ENCODE assay signal across 12 cellular contexts in genomic region chr11:21625982-21626381, GRCh38.
DNase-seq lines count a peak whose midpoint lies in the region; ATAC-seq, FAIRE-seq and TF ChIP-seq lines count a peak whose summit lies in the region.
"Had no signal": no experiment of that assay in that cellular context is flagged by ENCODE, and none has a peak within 500 bp of the region (broad histone marks: within the 10 kb centered on the region; RNA-seq: fewer than 3 reads in every experiment).

No MANE protein-coding gene starts in this region.

- no peaks in the 10 kb centered on the region for H3K9me3 ChIP-seq in SK-N-MC (ENCODE audit: low read depth, low read length)
- no peaks in the 10 kb centered on the region for H3K9me3 ChIP-seq in small intestine (ENCODE audit: control insufficient read depth, low read depth)

- no peak for TF ChIP-seq CTCF in HL-60 (IDR thresholded peaks at IDR 0.05; ENCODE audit: insufficient read depth, low read length)

- H3K4me1 ChIP-seq in small intestine (ENCODE audit: control insufficient read depth in 2 of 2, insufficient read depth in 1 of 2, low read depth in 1 of 2, low read length in 1 of 2) = no peaks in the 10 kb centered on the region

- H3K36me3 ChIP-seq in SK-N-MC (ENCODE audit: insufficient read depth, low read length) (no peaks in the 10 kb centered on the region), small intestine (ENCODE audit: control insufficient read depth in 2 of 2, insufficient read depth in 2 of 2, low read length in 2 of 2) (no peaks in the 10 kb centered on the region)
- H3K36me3 ChIP-seq: WERI-Rb-1 had no signal

- no peak for FAIRE-seq in small intestine (lab: Jason Lieb, UNC)
- FAIRE-seq: endothelial cell of umbilical vein had no signal

- no peak overlapping the region for H3K9ac ChIP-seq in SK-N-MC (ENCODE audit: insufficient read length)

- ATAC-seq in GM18868 (IDR thresholded peaks at IDR 0.05; ENCODE audit: unreplicated experiment) = peak; percentile 51

- no peaks in the 10 kb centered on the region for H3K27me3 ChIP-seq in HL-60 (ENCODE audit: insufficient read depth, poor library complexity, severe bottlenecking)
- no peaks in the 10 kb centered on the region for H3K27me3 ChIP-seq in small intestine (ENCODE audit: control insufficient read depth in 2 of 2, insufficient read depth in 2 of 2, low read length in 2 of 2)

- 67 to 78% (median 72%) methylated on average over 5 of the region's 5 CpGs for WGBS in small intestine, 3 donors

- DNase-seq in HL-60 (ENCODE audit: low read depth in 1 of 2, low spot score in 1 of 2) (peak; percentile 64 to 93), SK-N-MC (ENCODE audit: low read depth, low spot score) (peak; percentile 16), mucosa of gallbladder (ENCODE audit: low spot score) (peak; percentile 16), GM19238 (ENCODE audit: insufficient read length, low spot score) (no peak), small intestine (no peak), NCI-H2196 treated with DMSO at 0.1 percent for 48 hours (lab: John Stamatoyannopoulos, UW; ENCODE audit: unreplicated experiment) (no peak), NCI-H1417 treated with DMSO at 0.1 percent for 48 hours (lab: John Stamatoyannopoulos, UW) (no peak)
- DNase-seq: immature natural killer cell, posterior cingulate gyrus, WERI-Rb-1 had no signal

- H3K4me3 ChIP-seq in HL-60 (replicated peaks; ENCODE audit: insufficient read depth, low read length) = no peak overlapping the region
- H3K4me3 ChIP-seq in SK-N-MC = no peak overlapping the region
- no peak overlapping the region for H3K4me3 ChIP-seq in small intestine (ENCODE audit: low read depth in 1 of 2, low read length in 2 of 2)

- H3K27ac ChIP-seq in HL-60 (replicated peaks) = no peak overlapping the region
- H3K27ac ChIP-seq in SK-N-MC = no peak overlapping the region
- H3K27ac ChIP-seq in small intestine (ENCODE audit: low read depth in 1 of 2, low read length in 1 of 2) = no peak overlapping the region
- H3K27ac ChIP-seq: WERI-Rb-1 had no signal

Comparison
In these comparisons a context has a peak if more than half of its experiments do, and no peak if none do; other contexts are left out.
1. DNase-seq: peak in HL-60 (2 of 2), SK-N-MC (single experiment) and mucosa of gallbladder (single experiment); none in GM19238 (single experiment), small intestine (single experiment), NCI-H2196 treated with DMSO at 0.1 percent for 48 hours (single experiment) and NCI-H1417 treated with DMSO at 0.1 percent for 48 hours (single experiment).